Comparison of ENCODE assay signal across 8 cellular contexts in the genomic region with DNA sequence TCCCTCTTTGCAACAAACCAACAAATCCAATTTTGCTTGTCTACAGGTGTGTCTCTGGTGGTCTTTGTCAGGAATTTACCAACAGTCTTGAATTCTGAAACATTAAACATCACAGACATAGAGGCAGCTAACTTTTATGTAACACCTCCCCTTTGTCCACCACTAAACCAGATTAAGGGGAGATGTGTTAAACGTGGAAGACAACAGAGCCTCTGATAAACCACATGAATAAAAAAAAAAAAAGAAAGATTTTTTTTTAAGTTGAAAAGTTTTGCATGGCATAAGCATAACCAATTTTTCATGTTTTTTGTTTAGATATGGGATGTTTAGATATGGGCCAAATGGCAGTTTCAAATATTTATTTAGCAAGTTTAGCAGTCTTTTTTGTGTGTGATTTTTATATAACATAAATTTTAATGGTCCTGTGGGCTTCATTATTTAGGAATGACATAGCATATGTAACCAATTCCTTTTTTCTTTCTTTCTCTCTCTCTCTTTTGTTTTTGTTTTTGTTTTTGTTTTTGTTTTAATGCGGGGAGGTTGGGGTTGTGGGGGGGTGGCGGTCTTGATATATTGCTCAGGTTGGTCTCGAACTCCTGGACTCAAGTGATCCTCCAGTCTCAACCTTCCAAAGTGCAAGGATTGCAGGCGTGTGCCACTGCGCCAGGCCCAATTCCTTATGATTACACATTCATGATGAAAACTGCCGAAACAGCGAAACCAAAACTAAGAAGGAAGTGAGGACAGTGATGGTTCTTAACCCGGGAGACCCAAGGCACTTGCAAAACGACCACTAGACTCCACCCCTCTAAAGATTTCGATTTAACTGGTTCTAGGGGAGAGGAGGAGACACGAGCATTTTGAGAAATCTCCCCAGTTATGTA.
A peak's percentile ranks its signal among the peaks of the same experiment; 100 is the strongest.
DNase-seq lines count a peak whose midpoint lies in the region; ATAC-seq and TF ChIP-seq lines count a peak whose summit lies in the region.

No MANE protein-coding gene starts in this region.

- H3K36me3 ChIP-seq in effector memory CD4-positive, alpha-beta T cell (ENCODE audit: control insufficient read depth, insufficient read depth, low read length), result no peaks in the 10 kb centered on the region
- no peaks in the 10 kb centered on the region for H3K36me3 ChIP-seq in uterus

- no peak for TF ChIP-seq CTCF in uterus (IDR thresholded peaks at IDR 0.05)

- peak overlapping the region; percentile 16 for H3K27ac ChIP-seq in effector memory CD4-positive, alpha-beta T cell (ENCODE audit: insufficient read depth, low read length, poor library complexity, severe bottlenecking)
- H3K27ac ChIP-seq in uterus, result peak overlapping the region; percentile 58 to 82

- H3K27me3 ChIP-seq in effector memory CD4-positive, alpha-beta T cell (replicated peaks; ENCODE audit: control insufficient read depth, insufficient read depth, low read length, poor library complexity, severe bottlenecking), result no peaks in the 10 kb centered on the region
- H3K27me3 ChIP-seq in mononuclear cell (ENCODE audit: insufficient read depth, low read length) (no peaks in the 10 kb centered on the region), uterus (no peaks in the 10 kb centered on the region)

- no peak for TF ChIP-seq POLR2A in uterus (IDR thresholded peaks at IDR 0.05)

- no peaks in the 10 kb centered on the region for H3K4me1 ChIP-seq in effector memory CD4-positive, alpha-beta T cell (ENCODE audit: control insufficient read depth, insufficient read depth, low read length, poor library complexity, severe bottlenecking)
- H3K4me1 ChIP-seq in mononuclear cell (ENCODE audit: insufficient read depth, low read length), result peaks cover 17% of the 10 kb centered on the region
- H3K4me1 ChIP-seq in uterus, result no peaks in the 10 kb centered on the region

- DNase-seq in Daoy (ENCODE audit: low read depth) (peak; percentile 89), SKM-1 treated with dmso at 0.1 percent for 144 hours (lab: John Stamatoyannopoulos, UW; ENCODE audit: unreplicated experiment) (peak; percentile 89), uterus (peak; percentile 34 to 38)
- DNase-seq in effector memory CD4-positive, alpha-beta T cell, result peak in 1 of 3 donors; percentile 26

- H3K4me3 ChIP-seq in effector memory CD4-positive, alpha-beta T cell (ENCODE audit: insufficient read depth, low read depth, low read length, poor library complexity, severe bottlenecking), result peak overlapping the region; percentile 42
- peak overlapping the region; percentile 61 for H3K4me3 ChIP-seq in mononuclear cell (ENCODE audit: low read length)
- H3K4me3 ChIP-seq in uterus, result peak overlapping the region; percentile 34 to 53

- intact Hi-C loops in uterus (cut with DNase I; ENCODE audit: low total_unique reads), result no loop called here

- H3K9me3 ChIP-seq in effector memory CD4-positive, alpha-beta T cell (ENCODE audit: control insufficient read depth, low read length), result no peaks in the 10 kb centered on the region
- H3K9me3 ChIP-seq in mononuclear cell (ENCODE audit: low read depth, low read length), result no peaks in the 10 kb centered on the region
- no peaks in the 10 kb centered on the region for H3K9me3 ChIP-seq in uterus

- ATAC-seq in HG02571 (IDR thresholded peaks at IDR 0.05; ENCODE audit: unreplicated experiment) (peak; percentile 13), GM18519 (IDR thresholded peaks at IDR 0.05; ENCODE audit: low FRiP score, unreplicated experiment) (no peak), HG02970 (IDR thresholded peaks at IDR 0.05; ENCODE audit: low FRiP score, unreplicated experiment) (no peak)
